ENCODE assay signal across 12 cellular contexts in genomic region chr7:112420236-112420945, GRCh38. TPM values are rescaled to one million over a fixed set of nuclear protein-coding genes. Genes with fewer than 3 reads are reported as not detected.
A peak's percentile ranks its signal among the peaks of the same experiment; 100 is the strongest.
DNase-seq lines count a peak whose midpoint lies in the region; FAIRE-seq and TF ChIP-seq lines count a peak whose summit lies in the region.
"Had no signal": no experiment of that assay in that cellular context is flagged by ENCODE, and none has a peak within 500 bp of the region (broad histone marks: within the 10 kb centered on the region; RNA-seq: fewer than 3 reads in every experiment).

No MANE protein-coding gene starts in this region.

- 33% methylated on average over 11 of the region's 11 CpGs for WGBS in suprapubic skin

- TF ChIP-seq EP300 in suprapubic skin (IDR thresholded peaks at IDR 0.05): no peak

- no peak for TF ChIP-seq POLR2A in suprapubic skin (IDR thresholded peaks at IDR 0.05)

- H3K36me3 ChIP-seq in suprapubic skin: no peaks in the 10 kb centered on the region
- H3K36me3 ChIP-seq: colonic mucosa, tibial artery had no signal

- DNase-seq in NCI-H2107 treated with DMSO at 0.1 percent for 48 hours (lab: John Stamatoyannopoulos, UW; ENCODE audit: unreplicated experiment): peak; percentile 21
- no peak for DNase-seq in NCI-H2107 (lab: John Stamatoyannopoulos, UW)
- DNase-seq in foreskin melanocyte: peak; percentile 26
- no peak for DNase-seq in suprapubic skin (ENCODE audit: low spot score in 2 of 2)
- DNase-seq in NCI-H1694 treated with DMSO at 0.1 percent for 48 hours (lab: John Stamatoyannopoulos, UW): no peak
- DNase-seq in mucosa of gallbladder (ENCODE audit: low spot score): no peak
- no peak for DNase-seq in stimulated activated CD4-positive, alpha-beta T cell treated with anti-CD3 and anti-CD28 coated beads, Interleukin-4, amount 100 ng/mL, for 24 hours
- DNase-seq: activated T-cell treated with anti-CD3 and anti-CD28 coated beads, Interleukin-2, amount 50 U/mL, for 1 hour; colonic mucosa; KBM-7; tibial artery had no signal

- no peaks in the 10 kb centered on the region for H3K27me3 ChIP-seq in suprapubic skin
- H3K27me3 ChIP-seq: colonic mucosa, tibial artery had no signal

- H3K27ac ChIP-seq in suprapubic skin: peak overlapping the region; percentile 54
- H3K27ac ChIP-seq: colonic mucosa, tibial artery had no signal

- H3K4me3 ChIP-seq in suprapubic skin: peak overlapping the region; percentile 8
- H3K4me3 ChIP-seq: colonic mucosa, tibial artery had no signal

- FAIRE-seq in TTC549 (lab: Jason Lieb, UNC): peak; percentile 94

- peaks cover 35% of the 10 kb centered on the region for H3K4me1 ChIP-seq in suprapubic skin
- H3K4me1 ChIP-seq: colonic mucosa had no signal

- TF ChIP-seq CTCF in suprapubic skin (IDR thresholded peaks at IDR 0.05): no peak

- no peaks in the 10 kb centered on the region for H3K9me3 ChIP-seq in suprapubic skin
- H3K9me3 ChIP-seq: colonic mucosa had no signal

RNA-seq across cellular contexts. Expression of gene IFRD1, which starts 29.9 kb away (rescaled TPM):
- total RNA-seq in suprapubic skin: 10 to 100 TPM; 30.7 to 81.4 (median 44.6) TPM
- 45.8 TPM for total RNA-seq in mucosa of gallbladder

Comparison
In these comparisons a context has a peak if more than half of its experiments do, and no peak if none do; other contexts are left out.
1. DNase-seq: peak in NCI-H2107 treated with DMSO at 0.1 percent for 48 hours (single experiment) and foreskin melanocyte (single experiment); none in NCI-H2107 (single experiment), suprapubic skin (0 of 2), NCI-H1694 treated with DMSO at 0.1 percent for 48 hours (single experiment), mucosa of gallbladder (single experiment) and stimulated activated CD4-positive, alpha-beta T cell treated with anti-CD3 and anti-CD28 coated beads, Interleukin-4, amount 100 ng/mL, for 24 hours (single experiment).